1 cellular context compared by ENCODE assay signal in the genomic region with DNA sequence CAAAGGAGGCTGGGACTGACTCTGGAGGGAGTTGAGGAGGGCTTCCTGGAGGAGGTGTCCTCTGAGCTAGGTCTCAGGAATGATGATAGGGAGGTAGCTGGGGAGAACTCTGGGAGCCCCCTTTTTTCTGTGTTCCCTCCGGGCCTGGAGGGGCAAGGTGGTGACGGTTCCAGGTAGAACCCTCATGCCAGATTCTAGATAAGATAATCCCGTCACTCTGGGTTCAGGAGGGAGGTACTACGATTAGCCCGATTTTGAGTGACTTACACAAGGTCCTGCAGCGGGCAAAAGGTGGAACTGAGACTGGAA.
TF ChIP-seq lines count a peak whose summit lies in the region.

No MANE protein-coding gene starts in this region.

TF ChIP-seq in WTC11, 78 proteins besides CTCF, POLR2A, EP300 and RAD21 (continued from another document):
- TF ChIP-seq, protein P1, sequence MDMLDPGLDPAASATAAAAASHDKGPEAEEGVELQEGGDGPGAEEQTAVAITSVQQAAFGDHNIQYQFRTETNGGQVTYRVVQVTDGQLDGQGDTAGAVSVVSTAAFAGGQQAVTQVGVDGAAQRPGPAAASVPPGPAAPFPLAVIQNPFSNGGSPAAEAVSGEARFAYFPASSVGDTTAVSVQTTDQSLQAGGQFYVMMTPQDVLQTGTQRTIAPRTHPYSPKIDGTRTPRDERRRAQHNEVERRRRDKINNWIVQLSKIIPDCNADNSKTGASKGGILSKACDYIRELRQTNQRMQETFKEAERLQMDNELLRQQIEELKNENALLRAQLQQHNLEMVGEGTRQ (CRISPR knock-in tag; IDR thresholded peaks at IDR 0.05), result no peak
- TF ChIP-seq KAT7 (CRISPR knock-in tag; IDR thresholded peaks at IDR 0.05; ENCODE audit: borderline replicate concordance) (no peak), EMX1 (CRISPR knock-in tag; IDR thresholded peaks at IDR 0.05) (no peak), SMAD3 (CRISPR knock-in tag; IDR thresholded peaks at IDR 0.05; ENCODE audit: borderline replicate concordance) (no peak)
- TF ChIP-seq, protein P2, sequence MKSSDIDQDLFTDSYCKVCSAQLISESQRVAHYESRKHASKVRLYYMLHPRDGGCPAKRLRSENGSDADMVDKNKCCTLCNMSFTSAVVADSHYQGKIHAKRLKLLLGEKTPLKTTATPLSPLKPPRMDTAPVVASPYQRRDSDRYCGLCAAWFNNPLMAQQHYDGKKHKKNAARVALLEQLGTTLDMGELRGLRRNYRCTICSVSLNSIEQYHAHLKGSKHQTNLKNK (CRISPR knock-in tag; IDR thresholded peaks at IDR 0.05), result no peak
